ENCODE assay signal across 8 cellular contexts in the genomic region with DNA sequence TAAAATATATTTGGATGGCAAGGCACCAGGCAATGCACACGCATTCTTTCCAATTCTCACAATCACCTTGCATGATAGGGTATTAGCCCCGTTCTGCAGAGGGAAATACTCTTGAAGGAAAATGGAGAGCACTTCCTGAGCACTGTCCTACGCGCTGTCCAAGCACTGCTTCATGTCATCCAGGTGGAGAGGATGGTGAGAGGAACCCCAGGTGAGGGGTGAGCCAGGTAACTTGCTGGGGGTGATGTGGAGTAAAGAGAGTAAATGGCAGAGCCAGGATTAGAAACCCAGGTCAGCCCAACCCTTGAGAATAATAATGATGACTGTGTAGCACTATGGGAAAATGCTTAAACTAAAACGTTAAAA. TPM values are rescaled to one million over a fixed set of nuclear protein-coding genes. Genes with fewer than 3 reads are reported as not detected.
DNase-seq lines count a peak whose midpoint lies in the region; ATAC-seq, FAIRE-seq and TF ChIP-seq lines count a peak whose summit lies in the region.

No MANE protein-coding gene starts in this region.

- DNase-seq in activated T-cell treated with anti-CD3 and anti-CD28 coated beads, Interleukin-2, amount 50 U/mL, for 4 hours = no peak
- DNase-seq in activated T-cell treated with anti-CD3 and anti-CD28 coated beads, Interleukin-2, amount 50 U/mL, for 48 hours = no peak
- no peak for DNase-seq in adrenal gland
- DNase-seq in HepG2 (ENCODE audit: low spot score) = no peak
- no peak for DNase-seq in tibial artery
- DNase-seq in HT-29 (ENCODE audit: low spot score) = no peak
- no peak for DNase-seq in NCI-H1417 treated with DMSO at 0.1 percent for 48 hours (lab: John Stamatoyannopoulos, UW)

- POLR2A ChIA-PET in HepG2 (lab: Yijun Ruan, JAX) = interaction anchor here (0.6 to 8.7 kb wide), 23 partner anchors 9 to 215 kb away, joined by 3 to 185 read pairs (median 7); a partner anchor contains a TSS

- intact Hi-C loops in adrenal gland (cut with DNase I) (loop anchor here in 1 of 2 donors (10.0 kb wide), 1 partner anchor 131 kb away; no protein-coding TSS in a partner anchor), HepG2 (cut with micrococcal nuclease; ENCODE audit: unreplicated experiment) (no loop called here), tibial artery (cut with DNase I; ENCODE audit: low total_unique reads) (loop anchor here (10.0 kb wide), 2 partner anchors 111 to 151 kb away; no protein-coding TSS in a partner anchor)

- in situ Hi-C loops in HepG2 (cut with HindIII; ENCODE audit: extremely low pct_ligation_motif_present, low pct_unique_long_range_greater_than_20kb) = no loop called here

- H4K20me1 ChIP-seq in HepG2 (ENCODE audit: insufficient read depth, low read length) = peaks cover 23% of the 10 kb centered on the region

- TF ChIP-seq RAD21 in HepG2 (CRISPR knock-in tag; IDR thresholded peaks at IDR 0.05) = no peak

- H3K4me1 Mint-ChIP-seq in activated T-cell treated with anti-CD3 and anti-CD28 coated beads, Interleukin-2, amount 50 U/mL, for 4 hours (ENCODE audit: low read depth) = peaks cover 23% of the 10 kb centered on the region

- H3K4me3 ChIP-seq in adrenal gland (peak overlapping the region in 2 of 4 donors; percentile 74 to 93), HepG2 (replicated peaks in 1 of 3; ENCODE audit: insufficient read depth in 1 of 3, low read depth in 2 of 3, low read length in 3 of 3) (peak overlapping the region; percentile 65 to 78 (median 67)), tibial artery (peak overlapping the region; percentile 87 to 100)

- CTCF ChIA-PET in HepG2 (lab: Yijun Ruan, JAX; ENCODE audit: low intra/inter-chr PET ratio, low total read pairs) = no interaction called here

- TSS peak; percentile 96 for BruUV-seq in HepG2 (replicated peaks; lab: Mats Ljungman, UMichigan)

- H3K9me3 Mint-ChIP-seq in activated T-cell treated with anti-CD3 and anti-CD28 coated beads, Interleukin-2, amount 50 U/mL, for 4 hours = no peaks in the 10 kb centered on the region

- H3K9me3 ChIP-seq in adrenal gland (replicated peaks in 1 of 3) = no peaks in the 10 kb centered on the region
- H3K9me3 ChIP-seq in HepG2 (ENCODE audit: low read length) = no peaks in the 10 kb centered on the region
- no peaks in the 10 kb centered on the region for H3K9me3 ChIP-seq in tibial artery

- no peaks in the 10 kb centered on the region for H3K36me3 ChIP-seq in adrenal gland (replicated peaks in 1 of 2)
- no peaks in the 10 kb centered on the region for H3K36me3 ChIP-seq in HepG2 (replicated peaks in 1 of 2; ENCODE audit: control insufficient read depth in 1 of 2, insufficient read depth in 2 of 2, low read length in 2 of 2)
- H3K36me3 ChIP-seq in tibial artery = no peaks in the 10 kb centered on the region

- peak overlapping the region; percentile 84 for H3K4me2 ChIP-seq in HepG2 (ENCODE audit: low read depth, low read length)

- H3K79me2 ChIP-seq in HepG2 (ENCODE audit: insufficient read depth, low read length) = peaks cover 41% of the 10 kb centered on the region

- TF ChIP-seq POLR2A in adrenal gland (IDR thresholded peaks at IDR 0.05) = no peak
- TF ChIP-seq POLR2A in HepG2 (IDR thresholded peaks at IDR 0.05; ENCODE audit: insufficient read depth in 1 of 2, low read depth in 2 of 2, low read length in 2 of 2) = no peak

- H3K27ac ChIP-seq in adrenal gland (peak overlapping the region in 3 of 5 donors; percentile 76 to 94 (median 82)), HepG2 (ENCODE audit: extremely low read length, insufficient read depth, low read length) (peak overlapping the region; percentile 66), tibial artery (peak overlapping the region; percentile 77 to 79)

- H2AFZ ChIP-seq in HepG2 (ENCODE audit: low read length) = no peak overlapping the region

- TF ChIP-seq CTCF in adrenal gland (IDR thresholded peaks at IDR 0.05) (no peak), HepG2 (CRISPR knock-in tag; IDR thresholded peaks at IDR 0.05) (no peak), tibial artery (IDR thresholded peaks at IDR 0.05) (no peak)

- H3K4me1 ChIP-seq in adrenal gland (replicated peaks in 1 of 2) (peaks cover 24 to 31% of the 10 kb centered on the region in 2 donors), HepG2 (ENCODE audit: insufficient read depth, low read length) (peaks cover 77% of the 10 kb centered on the region), tibial artery (peaks cover 0 to 37% (median 15%) of the 10 kb centered on the region in 4 donors)

- H3K4me3 Mint-ChIP-seq in activated T-cell treated with anti-CD3 and anti-CD28 coated beads, Interleukin-2, amount 50 U/mL, for 4 hours = peak overlapping the region; percentile 94

- H3K9ac ChIP-seq in HepG2 (ENCODE audit: insufficient read depth, low read depth, low read length) = peak overlapping the region; percentile 79

- ATAC-seq in activated T-cell treated with anti-CD3 and anti-CD28 coated beads, Interleukin-2, amount 50 U/mL, for 4 hours = no peak
- peak; percentile 11; the same call in 1 of the 3 replicates for ATAC-seq in HepG2
- ATAC-seq in GM18519 (IDR thresholded peaks at IDR 0.05; ENCODE audit: low FRiP score, unreplicated experiment) = no peak

- H3K36me3 Mint-ChIP-seq in activated T-cell treated with anti-CD3 and anti-CD28 coated beads, Interleukin-2, amount 50 U/mL, for 4 hours (ENCODE audit: insufficient read depth) = no peaks in the 10 kb centered on the region

- H3K27me3 Mint-ChIP-seq in activated T-cell treated with anti-CD3 and anti-CD28 coated beads, Interleukin-2, amount 50 U/mL, for 4 hours (ENCODE audit: low read depth) = no peaks in the 10 kb centered on the region

- TF ChIP-seq EP300 in HepG2 (IDR thresholded peaks at IDR 0.05; ENCODE audit: low read depth in 2 of 2, low read length in 2 of 2) (no peak), HepG2 (CRISPR knock-in tag; IDR thresholded peaks at IDR 0.05; ENCODE audit: borderline replicate concordance) (no peak)

- FAIRE-seq in HepG2 (lab: Jason Lieb, UNC) = no peak

- H3K27me3 ChIP-seq in adrenal gland (no peaks in the 10 kb centered on the region), HepG2 (ENCODE audit: control insufficient read depth in 1 of 2, insufficient read depth in 2 of 2, low read length in 2 of 2) (no peaks in the 10 kb centered on the region; a peak in 1 of 5 replicates), tibial artery (no peaks in the 10 kb centered on the region)

- 19 to 54% (median 31%) methylated on average over 5 of the region's 5 CpGs for WGBS in adrenal gland, 4 donors
- under 1% methylated on average over 5 of the region's 5 CpGs for WGBS in HepG2 (ENCODE audit: low lambda C conversion rate)

TF ChIP-seq in HepG2, 621 proteins besides CTCF, POLR2A, EP300 and RAD21 (continues in another document):
- TF ChIP-seq, protein P1, sequence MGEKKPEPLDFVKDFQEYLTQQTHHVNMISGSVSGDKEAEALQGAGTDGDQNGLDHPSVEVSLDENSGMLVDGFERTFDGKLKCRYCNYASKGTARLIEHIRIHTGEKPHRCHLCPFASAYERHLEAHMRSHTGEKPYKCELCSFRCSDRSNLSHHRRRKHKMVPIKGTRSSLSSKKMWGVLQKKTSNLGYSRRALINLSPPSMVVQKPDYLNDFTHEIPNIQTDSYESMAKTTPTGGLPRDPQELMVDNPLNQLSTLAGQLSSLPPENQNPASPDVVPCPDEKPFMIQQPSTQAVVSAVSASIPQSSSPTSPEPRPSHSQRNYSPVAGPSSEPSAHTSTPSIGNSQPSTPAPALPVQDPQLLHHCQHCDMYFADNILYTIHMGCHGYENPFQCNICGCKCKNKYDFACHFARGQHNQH (CRISPR knock-in tag; IDR thresholded peaks at IDR 0.05) = peak; percentile 3; the same call in 1 of the 2 replicates
- TF ChIP-seq ZNF839 (CRISPR knock-in tag; IDR thresholded peaks at IDR 0.05; ENCODE audit: borderline replicate concordance) = peak; percentile 17; the same call in 1 of the 2 replicates
- TF ChIP-seq ZBTB20 (CRISPR knock-in tag; IDR thresholded peaks at IDR 0.05; ENCODE audit: borderline replicate concordance, low read depth) = 0 out of 2 replicates have a peak, but pooled peaks have one; percentile 10

RNA-seq across cellular contexts. Expression of a gene that starts 0.7 kb away (rescaled TPM):
- 10 to 100 TPM; 24.5 to 30.2 (median 28.1) TPM for total RNA-seq in activated T-cell treated with anti-CD3 and anti-CD28 coated beads, Interleukin-2, amount 50 U/mL, for 4 hours
- total RNA-seq in adrenal gland (100 to 1,000 TPM in 6 of 8 donors, 10 to 100 TPM in 2; 77.9 to 186 (median 128) TPM), HepG2 (2016; rRNA removed; fragmentation: Illumina TruSeq; extraction: Trizol) (54.1 and 65.1 TPM in 2 replicates)
- polyA plus RNA-seq in adrenal gland (100 to 1,000 TPM in 1 of 3 donors, 10 to 100 TPM in 2; 29.8 to 152 (median 36.5) TPM), HepG2 (2011; rRNA removed) (64.1 and 68.8 TPM in 2 replicates)
- total RNA-seq in HepG2 (2016; cell fraction: cytosol; rRNA removed; fragmentation: Illumina TruSeq; extraction: Trizol; ENCODE audit: low read depth) = 5.4 and 5.7 TPM in 2 replicates
- total RNA-seq in HepG2 (2016; cell fraction: insoluble cytoplasmic fraction; rRNA removed; fragmentation: Illumina TruSeq; extraction: Trizol) = 53.7 and 62.1 TPM in 2 replicates
- 15.4 and 16.7 TPM in 2 replicates for total RNA-seq in HepG2 (2016; cell fraction: membrane; rRNA removed; fragmentation: Illumina TruSeq; extraction: Trizol)
- 35.2 and 37.4 TPM in 2 replicates for total RNA-seq in HepG2 (2016; cell fraction: nucleus; rRNA removed; fragmentation: Illumina TruSeq; extraction: Trizol)
- 70.2 and 76.7 TPM in 2 replicates for polyA plus RNA-seq in HepG2 (2011; cell fraction: cytosol; rRNA removed)
- 42.1 and 45.1 TPM in 2 replicates for polyA plus RNA-seq in HepG2 (2011; cell fraction: nucleus; rRNA removed)
- polyA plus RNA-seq in HepG2 (2012) = 42.2 and 49.5 TPM in 2 replicates
- polyA plus RNA-seq in HepG2 (2016; cell fraction: cytosol; fragmentation: Illumina TruSeq; extraction: Trizol; ENCODE audit: low read depth) = 3.1 and 3.5 TPM in 2 replicates
- polyA plus RNA-seq in HepG2 (2016; cell fraction: insoluble cytoplasmic fraction; fragmentation: Illumina TruSeq; extraction: Trizol; ENCODE audit: low read depth) = 60.9 and 68.0 TPM in 2 replicates
- 8.6 and 9.2 TPM in 2 replicates for polyA plus RNA-seq in HepG2 (2016; cell fraction: membrane; fragmentation: Illumina TruSeq; extraction: Trizol; ENCODE audit: low read depth)
- 40.7 and 42.6 TPM in 2 replicates for polyA plus RNA-seq in HepG2 (2016; cell fraction: nucleus; fragmentation: Illumina TruSeq; extraction: Trizol; ENCODE audit: insufficient read depth, low read depth)
- polyA minus RNA-seq in HepG2 (2011; rRNA and poly(A)+ RNA removed; ENCODE audit: low replicate concordance) = 20.8 and 43.5 TPM in 2 replicates
- 26.2 and 26.4 TPM in 2 replicates for polyA minus RNA-seq in HepG2 (2011; cell fraction: cytosol; rRNA and poly(A)+ RNA removed)
- 29.3 and 33.6 TPM in 2 replicates for polyA minus RNA-seq in HepG2 (2011; cell fraction: nucleus; rRNA and poly(A)+ RNA removed)
- total RNA-seq in HT-29 (2014; rRNA removed; shearing (Covaris generic)) = 42.9 and 44.8 TPM in 2 replicates
